In the genomic region with DNA sequence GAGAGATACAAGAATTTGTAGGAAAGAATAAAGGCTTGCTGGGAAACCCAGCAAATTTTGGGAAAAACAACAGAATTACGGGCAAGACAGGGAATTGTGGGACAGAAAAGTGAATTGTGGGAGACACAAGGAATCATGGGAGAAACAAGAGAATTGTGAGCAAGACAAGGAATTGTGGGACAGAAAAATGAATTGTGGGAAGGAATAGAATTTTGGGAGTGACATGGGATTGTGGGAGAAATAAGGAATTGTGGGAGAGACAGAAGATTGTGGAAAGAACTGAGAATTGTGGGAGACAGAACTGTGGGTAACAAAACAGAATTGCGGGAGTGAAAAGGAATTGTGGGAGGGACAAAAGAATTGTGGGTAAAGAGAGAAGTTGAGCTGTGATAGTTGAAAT, we compare ENCODE assay signal across 1 cellular context.
TF ChIP-seq lines count a peak whose summit lies in the region.

No MANE protein-coding gene starts in this region.

TF ChIP-seq in H1, 55 proteins besides CTCF, POLR2A, EP300 and RAD21:
- TF ChIP-seq SIN3A (conservative IDR thresholded peaks at IDR 0.05 in 1 of 2, IDR thresholded peaks at IDR 0.05 in 1 of 2; ENCODE audit: low read depth in 1 of 2, low read length in 2 of 2) = no peak
- no peak for TF ChIP-seq TBP (IDR thresholded peaks at IDR 0.05; ENCODE audit: low read depth, low read length)
- TF ChIP-seq POLR2AphosphoS5 (IDR thresholded peaks at IDR 0.05; ENCODE audit: low read depth, low read length) = no peak
- TF ChIP-seq JUND (IDR thresholded peaks at IDR 0.05; ENCODE audit: low read length) = no peak
- TF ChIP-seq CEBPB (IDR thresholded peaks at IDR 0.05; ENCODE audit: low read depth, low read length) = no peak
- TF ChIP-seq SAP30 (IDR thresholded peaks at IDR 0.05; ENCODE audit: insufficient read depth, insufficient replicate concordance, low read length) = no peak
- TF ChIP-seq, protein P1, sequence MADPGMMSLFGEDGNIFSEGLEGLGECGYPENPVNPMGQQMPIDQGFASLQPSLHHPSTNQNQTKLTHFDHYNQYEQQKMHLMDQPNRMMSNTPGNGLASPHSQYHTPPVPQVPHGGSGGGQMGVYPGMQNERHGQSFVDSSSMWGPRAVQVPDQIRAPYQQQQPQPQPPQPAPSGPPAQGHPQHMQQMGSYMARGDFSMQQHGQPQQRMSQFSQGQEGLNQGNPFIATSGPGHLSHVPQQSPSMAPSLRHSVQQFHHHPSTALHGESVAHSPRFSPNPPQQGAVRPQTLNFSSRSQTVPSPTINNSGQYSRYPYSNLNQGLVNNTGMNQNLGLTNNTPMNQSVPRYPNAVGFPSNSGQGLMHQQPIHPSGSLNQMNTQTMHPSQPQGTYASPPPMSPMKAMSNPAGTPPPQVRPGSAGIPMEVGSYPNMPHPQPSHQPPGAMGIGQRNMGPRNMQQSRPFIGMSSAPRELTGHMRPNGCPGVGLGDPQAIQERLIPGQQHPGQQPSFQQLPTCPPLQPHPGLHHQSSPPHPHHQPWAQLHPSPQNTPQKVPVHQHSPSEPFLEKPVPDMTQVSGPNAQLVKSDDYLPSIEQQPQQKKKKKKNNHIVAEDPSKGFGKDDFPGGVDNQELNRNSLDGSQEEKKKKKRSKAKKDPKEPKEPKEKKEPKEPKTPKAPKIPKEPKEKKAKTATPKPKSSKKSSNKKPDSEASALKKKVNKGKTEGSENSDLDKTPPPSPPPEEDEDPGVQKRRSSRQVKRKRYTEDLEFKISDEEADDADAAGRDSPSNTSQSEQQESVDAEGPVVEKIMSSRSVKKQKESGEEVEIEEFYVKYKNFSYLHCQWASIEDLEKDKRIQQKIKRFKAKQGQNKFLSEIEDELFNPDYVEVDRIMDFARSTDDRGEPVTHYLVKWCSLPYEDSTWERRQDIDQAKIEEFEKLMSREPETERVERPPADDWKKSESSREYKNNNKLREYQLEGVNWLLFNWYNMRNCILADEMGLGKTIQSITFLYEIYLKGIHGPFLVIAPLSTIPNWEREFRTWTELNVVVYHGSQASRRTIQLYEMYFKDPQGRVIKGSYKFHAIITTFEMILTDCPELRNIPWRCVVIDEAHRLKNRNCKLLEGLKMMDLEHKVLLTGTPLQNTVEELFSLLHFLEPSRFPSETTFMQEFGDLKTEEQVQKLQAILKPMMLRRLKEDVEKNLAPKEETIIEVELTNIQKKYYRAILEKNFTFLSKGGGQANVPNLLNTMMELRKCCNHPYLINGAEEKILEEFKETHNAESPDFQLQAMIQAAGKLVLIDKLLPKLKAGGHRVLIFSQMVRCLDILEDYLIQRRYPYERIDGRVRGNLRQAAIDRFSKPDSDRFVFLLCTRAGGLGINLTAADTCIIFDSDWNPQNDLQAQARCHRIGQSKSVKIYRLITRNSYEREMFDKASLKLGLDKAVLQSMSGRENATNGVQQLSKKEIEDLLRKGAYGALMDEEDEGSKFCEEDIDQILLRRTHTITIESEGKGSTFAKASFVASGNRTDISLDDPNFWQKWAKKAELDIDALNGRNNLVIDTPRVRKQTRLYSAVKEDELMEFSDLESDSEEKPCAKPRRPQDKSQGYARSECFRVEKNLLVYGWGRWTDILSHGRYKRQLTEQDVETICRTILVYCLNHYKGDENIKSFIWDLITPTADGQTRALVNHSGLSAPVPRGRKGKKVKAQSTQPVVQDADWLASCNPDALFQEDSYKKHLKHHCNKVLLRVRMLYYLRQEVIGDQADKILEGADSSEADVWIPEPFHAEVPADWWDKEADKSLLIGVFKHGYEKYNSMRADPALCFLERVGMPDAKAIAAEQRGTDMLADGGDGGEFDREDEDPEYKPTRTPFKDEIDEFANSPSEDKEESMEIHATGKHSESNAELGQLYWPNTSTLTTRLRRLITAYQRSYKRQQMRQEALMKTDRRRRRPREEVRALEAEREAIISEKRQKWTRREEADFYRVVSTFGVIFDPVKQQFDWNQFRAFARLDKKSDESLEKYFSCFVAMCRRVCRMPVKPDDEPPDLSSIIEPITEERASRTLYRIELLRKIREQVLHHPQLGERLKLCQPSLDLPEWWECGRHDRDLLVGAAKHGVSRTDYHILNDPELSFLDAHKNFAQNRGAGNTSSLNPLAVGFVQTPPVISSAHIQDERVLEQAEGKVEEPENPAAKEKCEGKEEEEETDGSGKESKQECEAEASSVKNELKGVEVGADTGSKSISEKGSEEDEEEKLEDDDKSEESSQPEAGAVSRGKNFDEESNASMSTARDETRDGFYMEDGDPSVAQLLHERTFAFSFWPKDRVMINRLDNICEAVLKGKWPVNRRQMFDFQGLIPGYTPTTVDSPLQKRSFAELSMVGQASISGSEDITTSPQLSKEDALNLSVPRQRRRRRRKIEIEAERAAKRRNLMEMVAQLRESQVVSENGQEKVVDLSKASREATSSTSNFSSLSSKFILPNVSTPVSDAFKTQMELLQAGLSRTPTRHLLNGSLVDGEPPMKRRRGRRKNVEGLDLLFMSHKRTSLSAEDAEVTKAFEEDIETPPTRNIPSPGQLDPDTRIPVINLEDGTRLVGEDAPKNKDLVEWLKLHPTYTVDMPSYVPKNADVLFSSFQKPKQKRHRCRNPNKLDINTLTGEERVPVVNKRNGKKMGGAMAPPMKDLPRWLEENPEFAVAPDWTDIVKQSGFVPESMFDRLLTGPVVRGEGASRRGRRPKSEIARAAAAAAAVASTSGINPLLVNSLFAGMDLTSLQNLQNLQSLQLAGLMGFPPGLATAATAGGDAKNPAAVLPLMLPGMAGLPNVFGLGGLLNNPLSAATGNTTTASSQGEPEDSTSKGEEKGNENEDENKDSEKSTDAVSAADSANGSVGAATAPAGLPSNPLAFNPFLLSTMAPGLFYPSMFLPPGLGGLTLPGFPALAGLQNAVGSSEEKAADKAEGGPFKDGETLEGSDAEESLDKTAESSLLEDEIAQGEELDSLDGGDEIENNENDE (IDR thresholded peaks at IDR 0.05; ENCODE audit: insufficient replicate concordance, low read length) = no peak
- no peak for TF ChIP-seq RBBP5 (IDR thresholded peaks at IDR 0.05; ENCODE audit: borderline replicate concordance, low read depth, low read length)
- TF ChIP-seq, protein P2, sequence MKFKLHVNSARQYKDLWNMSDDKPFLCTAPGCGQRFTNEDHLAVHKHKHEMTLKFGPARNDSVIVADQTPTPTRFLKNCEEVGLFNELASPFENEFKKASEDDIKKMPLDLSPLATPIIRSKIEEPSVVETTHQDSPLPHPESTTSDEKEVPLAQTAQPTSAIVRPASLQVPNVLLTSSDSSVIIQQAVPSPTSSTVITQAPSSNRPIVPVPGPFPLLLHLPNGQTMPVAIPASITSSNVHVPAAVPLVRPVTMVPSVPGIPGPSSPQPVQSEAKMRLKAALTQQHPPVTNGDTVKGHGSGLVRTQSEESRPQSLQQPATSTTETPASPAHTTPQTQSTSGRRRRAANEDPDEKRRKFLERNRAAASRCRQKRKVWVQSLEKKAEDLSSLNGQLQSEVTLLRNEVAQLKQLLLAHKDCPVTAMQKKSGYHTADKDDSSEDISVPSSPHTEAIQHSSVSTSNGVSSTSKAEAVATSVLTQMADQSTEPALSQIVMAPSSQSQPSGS (IDR thresholded peaks at IDR 0.05; ENCODE audit: low read length) = no peak
- TF ChIP-seq HDAC6 (IDR thresholded peaks at IDR 0.05; ENCODE audit: low read depth, low read length) = no peak
- TF ChIP-seq YY1 (IDR thresholded peaks at IDR 0.05; ENCODE audit: low read depth, low read length) = no peak
- TF ChIP-seq ASH2L (IDR thresholded peaks at IDR 0.05; ENCODE audit: low read length) = no peak
- no peak for TF ChIP-seq TAF7 (optimal IDR thresholded peaks at IDR 0.05; ENCODE audit: borderline replicate concordance, low read depth, low read length)
- no peak for TF ChIP-seq EZH2 (IDR thresholded peaks at IDR 0.05; ENCODE audit: low read depth, low read length, severe bottlenecking)
- no peak for TF ChIP-seq EGR1 (IDR thresholded peaks at IDR 0.05; ENCODE audit: borderline replicate concordance, low read depth, low read length)
- no peak for TF ChIP-seq SUZ12 (IDR thresholded peaks at IDR 0.05; ENCODE audit: low read length)
- no peak for TF ChIP-seq GTF2F1 (IDR thresholded peaks at IDR 0.05; ENCODE audit: borderline replicate concordance, low read depth, low read length)
